ENCODE assay signal across 22 cellular contexts in the genomic region with DNA sequence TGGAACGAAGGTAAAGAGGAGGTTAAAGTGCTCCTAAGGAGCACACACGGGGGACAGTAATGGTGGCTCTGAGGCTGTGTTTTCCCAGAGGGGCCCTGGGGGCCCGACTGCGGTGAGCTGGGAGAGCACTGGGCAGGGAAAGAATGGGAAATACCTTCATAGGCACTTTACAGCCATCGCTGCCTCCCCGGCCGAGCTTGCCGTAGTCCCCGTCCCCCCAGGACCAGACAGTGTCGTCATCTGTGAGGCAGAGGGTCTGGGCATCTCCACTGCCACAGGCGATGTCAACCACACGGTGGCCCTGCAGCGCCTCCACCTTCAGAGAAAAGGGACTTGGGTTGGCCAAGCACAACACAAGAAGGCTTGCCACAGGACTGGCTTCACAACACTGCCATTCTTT. TPM values are rescaled to one million over a fixed set of nuclear protein-coding genes. Genes with fewer than 3 reads are reported as not detected.
DNase-seq lines count a peak whose midpoint lies in the region; ATAC-seq and TF ChIP-seq lines count a peak whose summit lies in the region.
"Had no signal": no experiment of that assay in that cellular context is flagged by ENCODE, and none has a peak within 500 bp of the region (broad histone marks: within the 10 kb centered on the region; RNA-seq: fewer than 3 reads in every experiment).

No MANE protein-coding gene starts in this region.

- peaks cover 34% of the 10 kb centered on the region for H3K36me3 Mint-ChIP-seq in osteocyte (ENCODE audit: unreplicated experiment)

- H3K9ac ChIP-seq in SK-N-SH: no peak overlapping the region
- H3K9ac ChIP-seq: BLaER1 had no signal

- no peaks in the 10 kb centered on the region for H3K27me3 ChIP-seq in SK-N-SH (ENCODE audit: insufficient read depth)
- no peaks in the 10 kb centered on the region for H3K27me3 ChIP-seq in ACC112 (ENCODE audit: insufficient read depth, low read length)
- H3K27me3 ChIP-seq: BLaER1 had no signal

- peak overlapping the region; percentile 92 for H3K27ac Mint-ChIP-seq in osteocyte (ENCODE audit: unreplicated experiment)
- H3K27ac Mint-ChIP-seq: CD14-positive monocyte had no signal

- no peak overlapping the region for H3K4me3 Mint-ChIP-seq in osteocyte (ENCODE audit: unreplicated experiment)
- H3K4me3 Mint-ChIP-seq: CD14-positive monocyte; CD4-positive, alpha-beta memory T cell; GM23338 had no signal

- 92% methylated on average over 13 of the region's 13 CpGs for WGBS in SK-N-SH (ENCODE audit: low lambda C conversion rate)

- no peak for ATAC-seq in SK-N-SH treated with all-trans-retinoic acid at 6 μM for 48 hours
- ATAC-seq: A549, GM23338, HCT116, HepG2 had no signal

- H3K4me1 Mint-ChIP-seq in osteocyte (ENCODE audit: unreplicated experiment): peaks cover 32% of the 10 kb centered on the region

- POLR2A ChIA-PET in SK-N-SH (lab: Yijun Ruan, JAX): no interaction called here

- CTCF ChIA-PET in SK-N-SH (lab: Yijun Ruan, JAX): no interaction called here

- 0 out of 2 replicates have a peak, but pooled peaks cover 4% of the 10 kb centered on the region for H4K20me1 ChIP-seq in SK-N-SH (ENCODE audit: insufficient read depth)

- no peaks in the 10 kb centered on the region for H3K9me2 ChIP-seq in SK-N-SH

- H3K27me3 Mint-ChIP-seq in osteocyte (ENCODE audit: unreplicated experiment): no peaks in the 10 kb centered on the region
- H3K27me3 Mint-ChIP-seq: CD4-positive, alpha-beta memory T cell had no signal

- H3K27ac ChIP-seq in SK-N-SH (ENCODE audit: low read depth in 2 of 2, low read length in 1 of 2): peak overlapping the region in 1 of 2 experiments; percentile 88; a peak in 2 of 4 replicates
- peak overlapping the region; percentile 83; the same call in 1 of the 2 replicates for H3K27ac ChIP-seq in ACC112 (ENCODE audit: low read depth, low read length)
- H3K27ac ChIP-seq in cingulate gyrus (ENCODE audit: low read depth, low read length): peak overlapping the region; percentile 39
- H3K27ac ChIP-seq: 22Rv1, A549, BLaER1 had no signal

- H3K4me2 ChIP-seq in SK-N-SH: peak overlapping the region; percentile 67
- H3K4me2 ChIP-seq: A549, BLaER1, GM23338 had no signal

- H3K4me3 ChIP-seq in SK-N-SH (ENCODE audit: low read depth in 2 of 2, low read length in 1 of 2) (no peak overlapping the region), ACC112 (ENCODE audit: low read depth, low read length) (no peak overlapping the region)
- H3K4me3 ChIP-seq: A549, BLaER1, GM23338 had no signal

- TF ChIP-seq CTCF in SK-N-SH (IDR thresholded peaks at IDR 0.05) (no peak), osteocyte (IDR thresholded peaks at IDR 0.05) (no peak)

- DNase-seq in SK-N-SH: no peak
- DNase-seq in osteocyte (ENCODE audit: extremely low spot score, unreplicated experiment): no peak
- no peak for DNase-seq in NCI-H1436 treated with DMSO at 0.1 percent for 48 hours (lab: John Stamatoyannopoulos, UW)
- DNase-seq in NCI-H226: no peak
- DNase-seq in T-helper 1 cell: no peak
- DNase-seq: CD4-positive, alpha-beta memory T cell; DMS153; DMS79; GDM1; H7 had no signal

- peaks cover 9 to 47% of the 10 kb centered on the region in 2 experiments for H3K36me3 ChIP-seq in SK-N-SH (replicated peaks in 1 of 2; ENCODE audit: control insufficient read depth in 1 of 2, insufficient read depth in 2 of 2, low read length in 1 of 2)
- H3K36me3 ChIP-seq in ACC112 (ENCODE audit: insufficient read depth, low read length): peaks cover 4% of the 10 kb centered on the region; the same call in 1 of the 2 replicates

- no peaks in the 10 kb centered on the region for H3K9me3 ChIP-seq in SK-N-SH
- H3K9me3 ChIP-seq: A549, BLaER1 had no signal

- H3K9me3 Mint-ChIP-seq in osteocyte (ENCODE audit: unreplicated experiment): no peaks in the 10 kb centered on the region
- H3K9me3 Mint-ChIP-seq: CD14-positive monocyte, GM23338 had no signal

- peaks cover 33% of the 10 kb centered on the region for H3F3A ChIP-seq in SK-N-SH (replicated peaks; ENCODE audit: insufficient read depth)

- TF ChIP-seq RAD21 in SK-N-SH (IDR thresholded peaks at IDR 0.05; ENCODE audit: low read length): no peak

- H3K4me1 ChIP-seq in SK-N-SH (ENCODE audit: control insufficient read depth in 1 of 2, insufficient read depth in 2 of 2, low read depth in 1 of 2, low read length in 1 of 2): peaks cover 0 to 18% of the 10 kb centered on the region in 2 experiments
- H3K4me1 ChIP-seq in ACC112 (ENCODE audit: control insufficient read depth, insufficient read depth, low read length, unreplicated experiment): peaks cover 24% of the 10 kb centered on the region
- H3K4me1 ChIP-seq: A549 had no signal

- no peak for TF ChIP-seq EP300 in SK-N-SH (IDR thresholded peaks at IDR 0.05; ENCODE audit: borderline replicate concordance in 1 of 2, low read depth in 1 of 2, low read length in 1 of 2)

- no peak overlapping the region for H2AFZ ChIP-seq in SK-N-SH (ENCODE audit: low read depth)
- H2AFZ ChIP-seq in ACC112 (ENCODE audit: low read length, unreplicated experiment): no peak overlapping the region
- H2AFZ ChIP-seq: GM23338 had no signal

- H3K79me2 ChIP-seq in SK-N-SH (ENCODE audit: insufficient read depth) (no peaks in the 10 kb centered on the region), ACC112 (ENCODE audit: control insufficient read depth, insufficient read depth, low read length, unreplicated experiment) (no peaks in the 10 kb centered on the region)

TF ChIP-seq in SK-N-SH, 30 proteins besides CTCF, POLR2A, EP300 and RAD21 (continues in another document):
- TF ChIP-seq, protein P1, sequence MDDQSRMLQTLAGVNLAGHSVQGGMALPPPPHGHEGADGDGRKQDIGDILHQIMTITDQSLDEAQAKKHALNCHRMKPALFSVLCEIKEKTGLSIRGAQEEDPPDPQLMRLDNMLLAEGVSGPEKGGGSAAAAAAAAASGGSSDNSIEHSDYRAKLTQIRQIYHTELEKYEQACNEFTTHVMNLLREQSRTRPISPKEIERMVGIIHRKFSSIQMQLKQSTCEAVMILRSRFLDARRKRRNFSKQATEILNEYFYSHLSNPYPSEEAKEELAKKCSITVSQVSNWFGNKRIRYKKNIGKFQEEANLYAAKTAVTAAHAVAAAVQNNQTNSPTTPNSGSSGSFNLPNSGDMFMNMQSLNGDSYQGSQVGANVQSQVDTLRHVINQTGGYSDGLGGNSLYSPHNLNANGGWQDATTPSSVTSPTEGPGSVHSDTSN (IDR thresholded peaks at IDR 0.05): no peak
- no peak for TF ChIP-seq ELF1 (IDR thresholded peaks at IDR 0.05)
- TF ChIP-seq, protein P2, sequence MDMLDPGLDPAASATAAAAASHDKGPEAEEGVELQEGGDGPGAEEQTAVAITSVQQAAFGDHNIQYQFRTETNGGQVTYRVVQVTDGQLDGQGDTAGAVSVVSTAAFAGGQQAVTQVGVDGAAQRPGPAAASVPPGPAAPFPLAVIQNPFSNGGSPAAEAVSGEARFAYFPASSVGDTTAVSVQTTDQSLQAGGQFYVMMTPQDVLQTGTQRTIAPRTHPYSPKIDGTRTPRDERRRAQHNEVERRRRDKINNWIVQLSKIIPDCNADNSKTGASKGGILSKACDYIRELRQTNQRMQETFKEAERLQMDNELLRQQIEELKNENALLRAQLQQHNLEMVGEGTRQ (IDR thresholded peaks at IDR 0.05; ENCODE audit: borderline replicate concordance, low read depth, low read length): no peak
- TF ChIP-seq YY1 (IDR thresholded peaks at IDR 0.05; ENCODE audit: low read depth): no peak
- TF ChIP-seq MXI1 (IDR thresholded peaks at IDR 0.05; ENCODE audit: low read depth, low read length): no peak
- TF ChIP-seq JUND (IDR thresholded peaks at IDR 0.05): no peak
- no peak for TF ChIP-seq FOXM1 (IDR thresholded peaks at IDR 0.05; ENCODE audit: low read depth)
- TF ChIP-seq TEAD4 (IDR thresholded peaks at IDR 0.05; ENCODE audit: borderline replicate concordance, insufficient read depth): no peak
- TF ChIP-seq POLR2AphosphoS5 (IDR thresholded peaks at IDR 0.05; ENCODE audit: low read depth, low read length): no peak
- TF ChIP-seq FOSL2 (IDR thresholded peaks at IDR 0.05; ENCODE audit: borderline replicate concordance, low read depth): no peak
- TF ChIP-seq TCF12 (IDR thresholded peaks at IDR 0.05): no peak

TF ChIP-seq in SK-N-SH treated with all-trans-retinoic acid at 6 μM for 48 hours, 23 proteins besides CTCF, POLR2A, EP300 and RAD21 (continues in another document):
- no peak for TF ChIP-seq TCF4 (CRISPR knock-in tag; IDR thresholded peaks at IDR 0.05; ENCODE audit: borderline replicate concordance)
- no peak for TF ChIP-seq PPARA (CRISPR knock-in tag; IDR thresholded peaks at IDR 0.05; ENCODE audit: borderline replicate concordance)
- no peak for TF ChIP-seq ZNF565 (CRISPR knock-in tag; conservative IDR thresholded peaks at IDR 0.05; ENCODE audit: low read depth)
- no peak for TF ChIP-seq GLIS3 (CRISPR knock-in tag; IDR thresholded peaks at IDR 0.05)
- TF ChIP-seq ZC3H10 (CRISPR knock-in tag; IDR thresholded peaks at IDR 0.05): no peak
- no peak for TF ChIP-seq ZNF70 (CRISPR knock-in tag; IDR thresholded peaks at IDR 0.05)
- TF ChIP-seq ZFP3 (CRISPR knock-in tag; IDR thresholded peaks at IDR 0.05): no peak
- TF ChIP-seq ISL1 (CRISPR knock-in tag; IDR thresholded peaks at IDR 0.05): no peak
- TF ChIP-seq, protein P3, sequence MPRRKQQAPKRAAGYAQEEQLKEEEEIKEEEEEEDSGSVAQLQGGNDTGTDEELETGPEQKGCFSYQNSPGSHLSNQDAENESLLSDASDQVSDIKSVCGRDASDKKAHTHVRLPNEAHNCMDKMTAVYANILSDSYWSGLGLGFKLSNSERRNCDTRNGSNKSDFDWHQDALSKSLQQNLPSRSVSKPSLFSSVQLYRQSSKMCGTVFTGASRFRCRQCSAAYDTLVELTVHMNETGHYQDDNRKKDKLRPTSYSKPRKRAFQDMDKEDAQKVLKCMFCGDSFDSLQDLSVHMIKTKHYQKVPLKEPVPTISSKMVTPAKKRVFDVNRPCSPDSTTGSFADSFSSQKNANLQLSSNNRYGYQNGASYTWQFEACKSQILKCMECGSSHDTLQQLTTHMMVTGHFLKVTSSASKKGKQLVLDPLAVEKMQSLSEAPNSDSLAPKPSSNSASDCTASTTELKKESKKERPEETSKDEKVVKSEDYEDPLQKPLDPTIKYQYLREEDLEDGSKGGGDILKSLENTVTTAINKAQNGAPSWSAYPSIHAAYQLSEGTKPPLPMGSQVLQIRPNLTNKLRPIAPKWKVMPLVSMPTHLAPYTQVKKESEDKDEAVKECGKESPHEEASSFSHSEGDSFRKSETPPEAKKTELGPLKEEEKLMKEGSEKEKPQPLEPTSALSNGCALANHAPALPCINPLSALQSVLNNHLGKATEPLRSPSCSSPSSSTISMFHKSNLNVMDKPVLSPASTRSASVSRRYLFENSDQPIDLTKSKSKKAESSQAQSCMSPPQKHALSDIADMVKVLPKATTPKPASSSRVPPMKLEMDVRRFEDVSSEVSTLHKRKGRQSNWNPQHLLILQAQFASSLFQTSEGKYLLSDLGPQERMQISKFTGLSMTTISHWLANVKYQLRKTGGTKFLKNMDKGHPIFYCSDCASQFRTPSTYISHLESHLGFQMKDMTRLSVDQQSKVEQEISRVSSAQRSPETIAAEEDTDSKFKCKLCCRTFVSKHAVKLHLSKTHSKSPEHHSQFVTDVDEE (CRISPR knock-in tag; IDR thresholded peaks at IDR 0.05): no peak

RNA-seq across cellular contexts. Expression of a gene that starts 32.8 kb away (rescaled TPM):
- 0.10 and 0.16 TPM in 2 replicates for polyA plus RNA-seq in SK-N-SH (2012; rRNA removed)
- polyA plus RNA-seq in SK-N-SH (2012; cell fraction: cytosol; rRNA removed): 0.05 and 0.12 TPM in 2 replicates
- polyA plus RNA-seq in SK-N-SH (2012; cell fraction: nucleus; rRNA removed): 0.14 and 0.15 TPM in 2 replicates
- total RNA-seq in osteocyte: 0.76 and 1.2 TPM in 2 replicates
- total RNA-seq: CD4-positive, alpha-beta memory T cell; Daoy had no signal
- polyA plus RNA-seq: AG04450; CD14-positive monocyte; CD4-positive, alpha-beta memory T cell had no signal
